8 cellular contexts compared by ENCODE assay signal in genomic region chr17:6473128-6473767, GRCh38. TPM values are rescaled to one million over a fixed set of nuclear protein-coding genes. Genes with fewer than 3 reads are reported as not detected.
DNase-seq lines count a peak whose midpoint lies in the region; ATAC-seq and TF ChIP-seq lines count a peak whose summit lies in the region.

No MANE protein-coding gene starts in this region.

- TF ChIP-seq POLR2A in Peyer's patch (IDR thresholded peaks at IDR 0.05), result no peak

- TF ChIP-seq CTCF in Peyer's patch (IDR thresholded peaks at IDR 0.05) (peak; percentile 61 to 95 (median 83)), neutrophil (IDR thresholded peaks at IDR 0.05) (peak; percentile 84)

- CTCF ChIA-PET in HEK293T (lab: Yijun Ruan, JAX), result interaction anchor here (0.6 to 1.7 kb wide), 4 partner anchors 15 to 79 kb away, joined by 3 to 5 read pairs (median 3); partner anchors contain the start of gene PIMREG

- peak in 11 of 14 donors; percentile 7 to 78 (median 50) for DNase-seq in C1 segment of cervical spinal cord (lab: John Stamatoyannopoulos, UW)
- peak; percentile 87 for DNase-seq in HEK293T (ENCODE audit: extremely low spot score)
- peak; percentile 59 to 87 (median 83) for DNase-seq in Peyer's patch
- peak; percentile 38 to 43 for DNase-seq in activated T-helper 1 cell treated with anti-CD3 and anti-CD28 coated beads, Interleukin-2, amount 50 U/mL, for 16 hours (ENCODE audit: low read depth in 1 of 2, low spot score in 1 of 2)
- DNase-seq in fibroblast of the conjunctiva (ENCODE audit: low read depth), result peak; percentile 37
- DNase-seq in superior temporal gyrus (ENCODE audit: extremely low spot score), result peak; percentile 85

- H3K4me3 ChIP-seq in Peyer's patch (no peak overlapping the region), neutrophil (ENCODE audit: low read depth in 1 of 2, low read length in 1 of 2) (no peak overlapping the region)

- H3K27ac ChIP-seq in Peyer's patch, result no peak overlapping the region
- H3K27ac ChIP-seq in neutrophil, result no peak overlapping the region

- H3K9me3 ChIP-seq in Peyer's patch (no peaks in the 10 kb centered on the region), neutrophil (no peaks in the 10 kb centered on the region)

- no peaks in the 10 kb centered on the region for H3K4me1 ChIP-seq in Peyer's patch
- H3K4me1 ChIP-seq in neutrophil (ENCODE audit: control insufficient read depth in 1 of 2, insufficient read depth in 1 of 2, low read depth in 1 of 2, low read length in 1 of 2), result no peaks in the 10 kb centered on the region

- POLR2A ChIA-PET in HEK293T (lab: Yijun Ruan, JAX), result no interaction called here

- H3K36me3 ChIP-seq in Peyer's patch, result no peaks in the 10 kb centered on the region
- no peaks in the 10 kb centered on the region for H3K36me3 ChIP-seq in neutrophil

- no peak for ATAC-seq in HG03135 (IDR thresholded peaks at IDR 0.05; ENCODE audit: unreplicated experiment)

- H3K27me3 ChIP-seq in Peyer's patch (no peaks in the 10 kb centered on the region), neutrophil (no peaks in the 10 kb centered on the region)

TF ChIP-seq in HEK293T, 16 proteins besides CTCF, POLR2A, EP300 and RAD21:
- TF ChIP-seq ELF4 (IDR thresholded peaks at IDR 0.05), result no peak
- no peak for TF ChIP-seq CTBP1 (IDR thresholded peaks at IDR 0.05; ENCODE audit: borderline replicate concordance)
- TF ChIP-seq ARNT (IDR thresholded peaks at IDR 0.05), result no peak
- TF ChIP-seq ZNF384 (IDR thresholded peaks at IDR 0.05), result no peak
- no peak for TF ChIP-seq HDGF (IDR thresholded peaks at IDR 0.05; ENCODE audit: borderline replicate concordance)
- no peak for TF ChIP-seq NFRKB (IDR thresholded peaks at IDR 0.05)
- TF ChIP-seq BHLHE40 (IDR thresholded peaks at IDR 0.05; ENCODE audit: borderline replicate concordance), result no peak
- TF ChIP-seq FOXA1 (IDR thresholded peaks at IDR 0.05), result no peak
- no peak for TF ChIP-seq TARDBP (IDR thresholded peaks at IDR 0.05)
- no peak for TF ChIP-seq FOXM1 (IDR thresholded peaks at IDR 0.05; ENCODE audit: borderline replicate concordance)
- TF ChIP-seq PKNOX1 (IDR thresholded peaks at IDR 0.05), result no peak
- no peak for TF ChIP-seq LEF1 (IDR thresholded peaks at IDR 0.05; ENCODE audit: borderline replicate concordance)
- TF ChIP-seq FOXK2 (IDR thresholded peaks at IDR 0.05), result no peak
- no peak for TF ChIP-seq SUZ12 (IDR thresholded peaks at IDR 0.05)
- no peak for TF ChIP-seq L3MBTL2 (conservative IDR thresholded peaks at IDR 0.05)

RNA-seq across cellular contexts. Expression of gene PIMREG, which starts 29.0 kb away (rescaled TPM):
- 1 to 10 TPM in 3 of 4 donors, under 1 TPM in 1; 0.67 to 9.8 (median 7.2) TPM for total RNA-seq in Peyer's patch

RNA-seq across cellular contexts. Expression of gene AIPL1, which starts 38.3 kb away (rescaled TPM):
- total RNA-seq in Peyer's patch, result not detected

Comparison
In these comparisons a context has a peak if more than half of its experiments do, and no peak if none do; other contexts are left out.
1. DNase-seq: peak in every context shown above with its lines; median percentile 87 in HEK293T; 85 in superior temporal gyrus; 83 in Peyer's patch; 50 in C1 segment of cervical spinal cord; 40 in activated T-helper 1 cell treated with anti-CD3 and anti-CD28 coated beads, Interleukin-2, amount 50 U/mL, for 16 hours; 37 in fibroblast of the conjunctiva.